In genomic region chr2:234968633-234969328, GRCh38 we compare ENCODE assay signal across 13 cellular contexts. TPM values are rescaled to one million over a fixed set of nuclear protein-coding genes. Genes with fewer than 3 reads are reported as not detected.
A peak's percentile ranks its signal among the peaks of the same experiment; 100 is the strongest.
DNase-seq lines count a peak whose midpoint lies in the region; ATAC-seq, FAIRE-seq and TF ChIP-seq lines count a peak whose summit lies in the region.
"Had no signal": no experiment of that assay in that cellular context is flagged by ENCODE, and none has a peak within 500 bp of the region (broad histone marks: within the 10 kb centered on the region; RNA-seq: fewer than 3 reads in every experiment).

No MANE protein-coding gene starts in this region.

- H2AK5ac ChIP-seq in H9 (ENCODE audit: insufficient read length, low read length) = no peak overlapping the region

- H3K9me3 Mint-ChIP-seq in H9 (no peaks in the 10 kb centered on the region), endodermal cell (no peaks in the 10 kb centered on the region), progenitor cell of endocrine pancreas (ENCODE audit: low read depth) (no peaks in the 10 kb centered on the region)
- H3K9me3 Mint-ChIP-seq: activated CD8-positive, alpha-beta T cell treated with anti-CD3 and anti-CD28 coated beads for 36 hours had no signal

- ATAC-seq in HG02642 (IDR thresholded peaks at IDR 0.05; ENCODE audit: poor library complexity, unreplicated experiment) = no peak
- ATAC-seq in psoas muscle = no peak
- ATAC-seq: activated CD8-positive, alpha-beta T cell treated with anti-CD3 and anti-CD28 coated beads for 36 hours had no signal

- no peak overlapping the region for H2AFZ ChIP-seq in H9 (ENCODE audit: low read length)

- H3K79me2 ChIP-seq in H9 (ENCODE audit: insufficient read depth, low read length) = peaks cover 21% of the 10 kb centered on the region; the same call in 1 of the 2 replicates

- peaks cover 8% of the 10 kb centered on the region for H3K79me1 ChIP-seq in H9 (ENCODE audit: insufficient read depth, low read depth, low read length, poor library complexity, severe bottlenecking)

- H2BK15ac ChIP-seq in H9 (ENCODE audit: low read depth, low read length) = no peak overlapping the region

- no peak overlapping the region for H3K4me3 ChIP-seq in endodermal cell (ENCODE audit: low read length)
- H3K4me3 ChIP-seq in small intestine (ENCODE audit: low read depth in 1 of 2, low read length in 2 of 2) = no peak overlapping the region
- H3K4me3 ChIP-seq in psoas muscle = no peak overlapping the region
- H3K4me3 ChIP-seq: right atrium auricular region had no signal

- H3K4ac ChIP-seq in H9 (ENCODE audit: low read depth, low read length) = no peak overlapping the region

- H3K27me3 ChIP-seq in H9 (ENCODE audit: insufficient read depth, low read length) = no peaks in the 10 kb centered on the region
- H3K27me3 ChIP-seq in endodermal cell (ENCODE audit: control insufficient read depth, insufficient read depth, low read length, poor library complexity, severe bottlenecking) = no peaks in the 10 kb centered on the region
- H3K27me3 ChIP-seq in small intestine (ENCODE audit: control insufficient read depth in 2 of 2, insufficient read depth in 2 of 2, low read length in 2 of 2) = no peaks in the 10 kb centered on the region
- H3K27me3 ChIP-seq in psoas muscle (ENCODE audit: insufficient read depth in 3 of 3, low read length in 2 of 3) = no peaks in the 10 kb centered on the region
- H3K27me3 ChIP-seq: right atrium auricular region had no signal

- no peak overlapping the region for H3K18ac ChIP-seq in H9 (ENCODE audit: insufficient read length, low read depth, low read length)

- no peak overlapping the region for H4K91ac ChIP-seq in H9 (ENCODE audit: insufficient read length, low read depth, low read length)

- H2BK20ac ChIP-seq in H9 (ENCODE audit: low read depth, low read length, poor library complexity, severe bottlenecking) = no peak overlapping the region

- H3K9me3 ChIP-seq in H9 (ENCODE audit: control insufficient read depth, low read depth, low read length) (no peaks in the 10 kb centered on the region), endodermal cell (ENCODE audit: control insufficient read depth, low read length) (no peaks in the 10 kb centered on the region), small intestine (ENCODE audit: control insufficient read depth, low read depth) (no peaks in the 10 kb centered on the region), psoas muscle (no peaks in the 10 kb centered on the region)
- H3K9me3 ChIP-seq: right atrium auricular region had no signal

- H3K23me2 ChIP-seq in H9 (ENCODE audit: insufficient read length, low read depth, low read length, poor library complexity, severe bottlenecking) = peaks cover 3% of the 10 kb centered on the region

- no peak for TF ChIP-seq CTCF in H9 (conservative IDR thresholded peaks at IDR 0.05)
- TF ChIP-seq CTCF in endodermal cell (conservative IDR thresholded peaks at IDR 0.05) = no peak
- TF ChIP-seq CTCF in progenitor cell of endocrine pancreas (IDR thresholded peaks at IDR 0.05; ENCODE audit: unreplicated experiment) = no peak
- TF ChIP-seq CTCF in psoas muscle (IDR thresholded peaks at IDR 0.05) = no peak

- DNase-seq in H9 (no peak), NCI-H345 (lab: John Stamatoyannopoulos, UW) (peak; percentile 67), endodermal cell (no peak), progenitor cell of endocrine pancreas (ENCODE audit: low spot score, unreplicated experiment) (no peak), small intestine (no peak), psoas muscle (no peak)
- DNase-seq: activated CD8-positive, alpha-beta T cell treated with anti-CD3 and anti-CD28 coated beads for 36 hours; activated naive CD4-positive, alpha-beta T cell treated with Interleukin-2 at 50 U/mL for 16 hours; caudate nucleus; COR-L47; midbrain had no signal

- no peak for FAIRE-seq in small intestine (lab: Jason Lieb, UNC)

- H4K5ac ChIP-seq in H9 (ENCODE audit: insufficient read length, low read depth, low read length) = no peak overlapping the region

- no peak overlapping the region for H2BK12ac ChIP-seq in H9 (ENCODE audit: insufficient read length, low read depth, low read length)

- no peak overlapping the region for H3T11ph ChIP-seq in H9 (ENCODE audit: low read length)

- H3K4me1 Mint-ChIP-seq in H9 (peaks cover 73 to 82% of the 10 kb centered on the region in 2 experiments), endodermal cell (peaks cover 32% of the 10 kb centered on the region), progenitor cell of endocrine pancreas (ENCODE audit: low read depth) (peaks cover 15% of the 10 kb centered on the region)

- no CpG with 5 or more reads among the region's 14 CpGs for WGBS in H9 (ENCODE audit: extremely low coverage, insufficient read length, low lambda C conversion rate)
- 76 to 90% methylated on average over 7 to 14 of the region's 14 CpGs for WGBS in endodermal cell (ENCODE audit: insufficient coverage in 1 of 2, insufficient read length in 1 of 2), 2 experiments
- 74 to 86% (median 74%) methylated on average over 14 of the region's 14 CpGs for WGBS in small intestine, 3 donors
- 39 to 49% (median 39%) methylated on average over 14 of the region's 14 CpGs for WGBS in psoas muscle, 3 donors

- intact Hi-C loops in psoas muscle (cut with DNase I) = no loop called here

- H3K4me2 ChIP-seq in H9 (ENCODE audit: insufficient read depth, insufficient read length, low read length) = no peak overlapping the region

- H2BK5ac ChIP-seq in H9 (ENCODE audit: insufficient read length, low read length) = no peak overlapping the region

- H3K9ac ChIP-seq in H9 (ENCODE audit: extremely low read depth, insufficient read length, low read length) (no peak overlapping the region), endodermal cell (ENCODE audit: extremely low read depth, low read length, poor library complexity, severe bottlenecking) (no peak overlapping the region)

- H3K27me3 Mint-ChIP-seq in H9 (ENCODE audit: low read depth) = no peaks in the 10 kb centered on the region
- H3K27me3 Mint-ChIP-seq in endodermal cell (ENCODE audit: insufficient read depth) = no peaks in the 10 kb centered on the region
- H3K27me3 Mint-ChIP-seq in progenitor cell of endocrine pancreas = no peaks in the 10 kb centered on the region

- no peak overlapping the region; a peak in 1 of 5 replicates for H3K4me3 Mint-ChIP-seq in H9
- no peak overlapping the region for H3K4me3 Mint-ChIP-seq in endodermal cell
- no peak overlapping the region for H3K4me3 Mint-ChIP-seq in progenitor cell of endocrine pancreas (ENCODE audit: low read depth)
- H3K4me3 Mint-ChIP-seq: activated CD8-positive, alpha-beta T cell treated with anti-CD3 and anti-CD28 coated beads for 36 hours had no signal

- H3K27ac Mint-ChIP-seq in H9 = peak overlapping the region; percentile 24 to 81 (median 24); a peak in 4 of 7 replicates
- peak overlapping the region; percentile 44 for H3K27ac Mint-ChIP-seq in endodermal cell
- peak overlapping the region; percentile 7 for H3K27ac Mint-ChIP-seq in progenitor cell of endocrine pancreas
- H3K27ac Mint-ChIP-seq: activated CD8-positive, alpha-beta T cell treated with anti-CD3 and anti-CD28 coated beads for 36 hours had no signal

- peaks cover 20% of the 10 kb centered on the region; the same call in 1 of the 2 replicates for H3K4me1 ChIP-seq in H9 (ENCODE audit: insufficient read depth, low read length)
- peaks cover 10% of the 10 kb centered on the region for H3K4me1 ChIP-seq in endodermal cell (ENCODE audit: control insufficient read depth, insufficient read depth, low read length)
- no peaks in the 10 kb centered on the region for H3K4me1 ChIP-seq in small intestine (ENCODE audit: control insufficient read depth in 2 of 2, insufficient read depth in 1 of 2, low read depth in 1 of 2, low read length in 1 of 2)
- H3K4me1 ChIP-seq in psoas muscle = no peaks in the 10 kb centered on the region

- no peak overlapping the region for H3K56ac ChIP-seq in H9 (ENCODE audit: insufficient read length, low read depth, low read length)

- H3K14ac ChIP-seq in H9 (ENCODE audit: insufficient read depth, low read length) = no peak overlapping the region; the same call in 1 of the 2 replicates

- peaks cover 7 to 36% (median 29%) of the 10 kb centered on the region in 3 experiments; a peak in 6 of 7 replicates for H3K36me3 Mint-ChIP-seq in H9 (ENCODE audit: insufficient read depth in 1 of 3, low read depth in 3 of 3)
- H3K36me3 Mint-ChIP-seq in endodermal cell (ENCODE audit: low read depth) = peaks cover 17% of the 10 kb centered on the region
- H3K36me3 Mint-ChIP-seq in progenitor cell of endocrine pancreas (ENCODE audit: insufficient read depth) = peaks cover 9% of the 10 kb centered on the region

- H3K27ac ChIP-seq in H9 (ENCODE audit: insufficient read length, low read depth, low read length) = no peak overlapping the region
- H3K27ac ChIP-seq in endodermal cell (ENCODE audit: low read depth, low read length) = peak overlapping the region; percentile 74
- H3K27ac ChIP-seq in small intestine (ENCODE audit: low read depth in 1 of 2, low read length in 1 of 2) = no peak overlapping the region
- no peak overlapping the region for H3K27ac ChIP-seq in psoas muscle
- H3K27ac ChIP-seq: right atrium auricular region had no signal

- H3K36me3 ChIP-seq in endodermal cell (ENCODE audit: control insufficient read depth, insufficient read depth, low read length) (peaks cover 48% of the 10 kb centered on the region), small intestine (ENCODE audit: control insufficient read depth in 2 of 2, insufficient read depth in 2 of 2, low read length in 2 of 2) (no peaks in the 10 kb centered on the region), psoas muscle (ENCODE audit: insufficient read depth in 1 of 2, low read depth in 1 of 2) (no peaks in the 10 kb centered on the region)
- H3K36me3 ChIP-seq: right atrium auricular region had no signal

- no peak overlapping the region for H4K8ac ChIP-seq in H9 (replicated peaks; ENCODE audit: insufficient read length, low read depth, low read length)

- H4K20me1 ChIP-seq in H9 (ENCODE audit: control insufficient read depth, insufficient read depth, insufficient read length) = peaks cover 2% of the 10 kb centered on the region

- H3K23ac ChIP-seq in H9 (ENCODE audit: insufficient read length, low read depth, low read length) = no peak overlapping the region

- H2BK120ac ChIP-seq in H9 (ENCODE audit: low read depth, low read length, poor library complexity, severe bottlenecking) = no peak overlapping the region

RNA-seq across cellular contexts. Expression of gene SH3BP4, which starts 17.0 kb away (rescaled TPM):
- total RNA-seq in H9 (2021) (88.5 and 93.8 TPM in 2 replicates), endodermal cell (10 to 100 TPM; 49.1 to 53.4 TPM), progenitor cell of endocrine pancreas (45.7 and 49.0 TPM in 2 replicates), psoas muscle (10 to 100 TPM in 1 of 4 donors, 1 to 10 TPM in 3; 7.6 to 14.9 (median 9.5) TPM)
- polyA plus RNA-seq in endodermal cell (2013, experiment 1 of 2) = 77.6 TPM
- 78.9 TPM for polyA plus RNA-seq in endodermal cell (2013, experiment 2 of 2)
- polyA plus RNA-seq in small intestine (10 to 100 TPM in 1 of 3 donors, 1 to 10 TPM in 2; 3.6 to 36.7 (median 5.1) TPM), psoas muscle (1 to 10 TPM; 3.0 to 9.8 (median 4.5) TPM)
